1 cellular context compared by ENCODE assay signal in genomic region chr10:129717816-129718547, GRCh38.
TF ChIP-seq lines count a peak whose summit lies in the region.

No MANE protein-coding gene starts in this region.

TF ChIP-seq in H1, 55 proteins besides CTCF, POLR2A, EP300 and RAD21:
- TF ChIP-seq CEBPB (IDR thresholded peaks at IDR 0.05; ENCODE audit: low read depth, low read length) (no peak), JUN (IDR thresholded peaks at IDR 0.05; ENCODE audit: low read depth, low read length) (no peak), RXRA (IDR thresholded peaks at IDR 0.05; ENCODE audit: insufficient read depth, low read depth, low read length) (no peak), CHD1 (IDR thresholded peaks at IDR 0.05; ENCODE audit: low read depth, low read length) (no peak), TCF12 (IDR thresholded peaks at IDR 0.05; ENCODE audit: low read depth, low read length) (no peak), BACH1 (IDR thresholded peaks at IDR 0.05; ENCODE audit: low read length) (no peak), SIRT6 (IDR thresholded peaks at IDR 0.05; ENCODE audit: low read length) (no peak), GTF2F1 (IDR thresholded peaks at IDR 0.05; ENCODE audit: borderline replicate concordance, low read depth, low read length) (no peak), MAFK (IDR thresholded peaks at IDR 0.05; ENCODE audit: low read depth, low read length) (no peak), TAF7 (optimal IDR thresholded peaks at IDR 0.05; ENCODE audit: borderline replicate concordance, low read depth, low read length) (no peak), CTBP2 (IDR thresholded peaks at IDR 0.05; ENCODE audit: borderline replicate concordance, insufficient read depth, insufficient read length, low read length) (no peak), SRF (IDR thresholded peaks at IDR 0.05; ENCODE audit: low read depth, low read length) (no peak)
TF ChIP-seq in H1: peak in this region for 0.
